ENCODE assay signal across 30 cellular contexts in the genomic region with DNA sequence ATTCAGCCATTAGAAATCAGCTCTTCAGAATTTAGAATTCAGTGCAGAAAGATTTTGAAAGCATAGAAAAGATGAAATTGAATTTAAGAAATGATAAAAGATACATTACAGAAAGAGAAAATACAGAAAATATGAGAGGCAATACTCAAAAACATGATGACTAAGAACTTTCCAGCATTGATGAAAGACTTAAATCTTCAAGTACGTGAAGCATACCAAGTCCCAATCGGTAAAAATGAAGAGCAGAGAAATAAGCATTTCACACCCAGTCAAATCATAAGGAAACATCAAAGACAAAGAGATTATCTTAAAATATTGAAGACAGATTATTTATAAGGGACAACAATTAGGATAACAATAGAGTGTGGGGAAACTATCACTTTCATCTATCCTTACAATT. TPM values are rescaled to one million over a fixed set of nuclear protein-coding genes. Genes with fewer than 3 reads are reported as not detected.
A peak's percentile ranks its signal among the peaks of the same experiment; 100 is the strongest.
DNase-seq lines count a peak whose midpoint lies in the region; ATAC-seq, FAIRE-seq and TF ChIP-seq lines count a peak whose summit lies in the region.
"Had no signal": no experiment of that assay in that cellular context is flagged by ENCODE, and none has a peak within 500 bp of the region (broad histone marks: within the 10 kb centered on the region; RNA-seq: fewer than 3 reads in every experiment).

No MANE protein-coding gene starts in this region.

- H3K4me1 ChIP-seq in HEK293 (ENCODE audit: control insufficient read depth, insufficient read depth, low read length) (no peaks in the 10 kb centered on the region; the same call in 1 of the 2 replicates), osteoblast (ENCODE audit: insufficient read depth, low read length) (peaks cover 9% of the 10 kb centered on the region), psoas muscle (no peaks in the 10 kb centered on the region)
- H3K4me1 ChIP-seq: BLaER1 had no signal

- intact Hi-C loops in psoas muscle (cut with DNase I), result no loop called here

- no peaks in the 10 kb centered on the region for H4K20me1 ChIP-seq in osteoblast (ENCODE audit: insufficient read depth, low read length)
- H4K20me1 ChIP-seq: BLaER1 had no signal

- no peaks in the 10 kb centered on the region for H3K9me3 ChIP-seq in HEK293 (ENCODE audit: control insufficient read depth, insufficient read depth, low read depth, low read length)
- H3K9me3 ChIP-seq in osteoblast (ENCODE audit: low read depth, low read length), result no peaks in the 10 kb centered on the region
- no peaks in the 10 kb centered on the region for H3K9me3 ChIP-seq in psoas muscle
- H3K9me3 ChIP-seq: BE2C, BLaER1 had no signal

- CTCF ChIA-PET in HEK293 (lab: Yijun Ruan, JAX), result no interaction called here

- no peak overlapping the region for H3K27ac ChIP-seq in HEK293 (ENCODE audit: extremely low read depth, low read depth, low read length)
- H3K27ac ChIP-seq in osteoblast (ENCODE audit: low read depth, low read length), result no peak overlapping the region
- H3K27ac ChIP-seq in psoas muscle, result no peak overlapping the region
- H3K27ac ChIP-seq: 22Rv1, BLaER1 had no signal

- peak; percentile 53 for FAIRE-seq in A204.1 (lab: Jason Lieb, UNC)
- FAIRE-seq: GM12878, GM12892, GM18507, GM19239 had no signal

- no peaks in the 10 kb centered on the region for H3K79me2 ChIP-seq in osteoblast (ENCODE audit: insufficient read depth, low read length)

- ATAC-seq in psoas muscle, result no peak
- ATAC-seq: GM12878 had no signal

- no peak overlapping the region for H3K4me2 ChIP-seq in osteoblast (ENCODE audit: insufficient read depth, low read length)
- H3K4me2 ChIP-seq: BLaER1 had no signal

- POLR2A ChIA-PET in HEK293 (lab: Yijun Ruan, JAX), result interaction anchor here (0.5 kb wide), 1 partner anchor 49 kb away, joined by 3 read pairs; no protein-coding TSS in a partner anchor

- H2AFZ ChIP-seq in osteoblast (ENCODE audit: low read length), result no peak overlapping the region

- H3K27me3 ChIP-seq in osteoblast (ENCODE audit: insufficient read depth, low read length), result no peaks in the 10 kb centered on the region
- peaks cover 0 to 2% (median 0%) of the 10 kb centered on the region in 3 donors for H3K27me3 ChIP-seq in psoas muscle (ENCODE audit: insufficient read depth in 3 of 3, low read length in 2 of 3)
- H3K27me3 ChIP-seq: BE2C, BLaER1 had no signal

- TF ChIP-seq CTCF in HEK293 (tag by site-specific recombination; IDR thresholded peaks at IDR 0.05) (no peak), osteoblast (IDR thresholded peaks at IDR 0.05; ENCODE audit: extremely low read depth, low read depth, low read length) (no peak), psoas muscle (IDR thresholded peaks at IDR 0.05) (no peak)

- H3K4me3 ChIP-seq in HEK293 (ENCODE audit: low read depth, low read length) (no peak overlapping the region), osteoblast (ENCODE audit: insufficient read depth, low read length) (no peak overlapping the region), psoas muscle (no peak overlapping the region)
- H3K4me3 ChIP-seq: BLaER1, GM12878 had no signal

- 77 to 99% (median 99%) methylated on average over 2 of the region's 2 CpGs for WGBS in psoas muscle, 3 donors

- H3K36me3 ChIP-seq in HEK293 (ENCODE audit: control insufficient read depth in 2 of 2, insufficient read depth in 1 of 2, low read length in 2 of 2) (no peaks in the 10 kb centered on the region), osteoblast (ENCODE audit: insufficient read depth, low read length) (no peaks in the 10 kb centered on the region), psoas muscle (ENCODE audit: insufficient read depth in 1 of 2, low read depth in 1 of 2) (no peaks in the 10 kb centered on the region)
- H3K36me3 ChIP-seq: BE2C, BLaER1 had no signal

- DNase-seq in osteoblast (ENCODE audit: insufficient read length, low spot score, missing footprints), result peak; percentile 31
- DNase-seq in NCI-H1105 (lab: John Stamatoyannopoulos, UW), result no peak
- no peak for DNase-seq in psoas muscle
- DNase-seq: ACHN; BE2C; C1 segment of cervical spinal cord; CD4-positive, alpha-beta memory T cell; CD4-positive, CD25-positive, alpha-beta regulatory T cell; CD8-positive, alpha-beta memory T cell; COR-L47; DMS 273 treated with DMSO at 0.1 percent for 48 hours; DMS153; DMS53; DMS79; DND-41; EL; GDM1 had no signal

TF ChIP-seq in HEK293, 187 proteins besides CTCF, POLR2A, EP300 and RAD21:
- TF ChIP-seq ZNF558 (tag by site-specific recombination; IDR thresholded peaks at IDR 0.05) (peak; percentile 95), ZBTB8A (tag by site-specific recombination; IDR thresholded peaks at IDR 0.05) (no peak), ZSCAN23 (tag by site-specific recombination; IDR thresholded peaks at IDR 0.05) (no peak)

RNA-seq across cellular contexts. Expression of a gene that starts 35.1 kb away (rescaled TPM):
- under 0.01 TPM in 1 of 2 replicates, not detected in the other for total RNA-seq in osteoblast
- total RNA-seq in psoas muscle, result 10 to 100 TPM in 1 of 4 donors, 1 to 10 TPM in 3; 1.2 to 15.7 (median 4.1) TPM
- 1 to 10 TPM in 2 of 3 donors, under 1 TPM in 1; 0.66 to 6.7 (median 2.3) TPM for polyA plus RNA-seq in psoas muscle
- total RNA-seq: A172; A673; CD4-positive, alpha-beta memory T cell; CD4-positive, CD25-positive, alpha-beta regulatory T cell; CD8-positive, alpha-beta memory T cell; Daoy; G401 had no signal
- polyA plus RNA-seq: CD14-positive monocyte; CD4-positive, alpha-beta memory T cell; CD4-positive, CD25-positive, alpha-beta regulatory T cell; CD8-positive, alpha-beta memory T cell had no signal
